Comparison of ENCODE assay signal across 19 cellular contexts in genomic region chr3:112445839-112446238, GRCh38. TPM values are rescaled to one million over a fixed set of nuclear protein-coding genes. Genes with fewer than 3 reads are reported as not detected.
DNase-seq lines count a peak whose midpoint lies in the region; ATAC-seq and TF ChIP-seq lines count a peak whose summit lies in the region.
"Had no signal": no experiment of that assay in that cellular context is flagged by ENCODE, and none has a peak within 500 bp of the region (broad histone marks: within the 10 kb centered on the region; RNA-seq: fewer than 3 reads in every experiment).

No MANE protein-coding gene starts in this region.

- H3K27ac ChIP-seq in naive thymus-derived CD4-positive, alpha-beta T cell (ENCODE audit: low read depth, low read length) = no peak overlapping the region

- no peaks in the 10 kb centered on the region for H3K27me3 ChIP-seq in adipocyte (replicated peaks; ENCODE audit: control insufficient read depth, insufficient read depth, low read length)
- H3K27me3 ChIP-seq in naive thymus-derived CD4-positive, alpha-beta T cell (ENCODE audit: control insufficient read depth in 2 of 2, insufficient read depth in 2 of 2, low read length in 2 of 2) = no peaks in the 10 kb centered on the region

- CTCF ChIA-PET in naive thymus-derived CD4-positive, alpha-beta T cell (lab: Charles Lee) = interaction anchor here (0.7 kb wide), 1 partner anchor 54 kb away, joined by 3 read pairs; no protein-coding TSS in a partner anchor

- peaks cover 0 to 3% (median 0%) of the 10 kb centered on the region in 5 donors for H3K36me3 Mint-ChIP-seq in naive thymus-derived CD4-positive, alpha-beta T cell
- no peaks in the 10 kb centered on the region for H3K36me3 Mint-ChIP-seq in activated T-cell treated with anti-CD3 and anti-CD28 coated beads, Interleukin-2, amount 50 U/mL, for 24 hours (ENCODE audit: low read depth)
- H3K36me3 Mint-ChIP-seq in chondrocyte (ENCODE audit: low read depth) = no peaks in the 10 kb centered on the region
- H3K36me3 Mint-ChIP-seq: CD8-positive, alpha-beta T cell had no signal

- POLR2A ChIA-PET in naive thymus-derived CD4-positive, alpha-beta T cell (lab: Charles Lee) = no interaction called here

- no peak overlapping the region for H3K9ac ChIP-seq in adipocyte (ENCODE audit: low read length)

- no peak for ATAC-seq in naive thymus-derived CD4-positive, alpha-beta T cell
- ATAC-seq: CD8-positive, alpha-beta T cell; HCT116; Panc1 had no signal

- peaks cover 2 to 19% (median 11%) of the 10 kb centered on the region in 7 donors for H3K4me1 Mint-ChIP-seq in naive thymus-derived CD4-positive, alpha-beta T cell
- peaks cover 14% of the 10 kb centered on the region for H3K4me1 Mint-ChIP-seq in activated T-cell treated with anti-CD3 and anti-CD28 coated beads, Interleukin-2, amount 50 U/mL, for 24 hours (ENCODE audit: low read depth)
- H3K4me1 Mint-ChIP-seq in chondrocyte (ENCODE audit: low read depth) = peaks cover 4% of the 10 kb centered on the region

- no peaks in the 10 kb centered on the region for H3K36me3 ChIP-seq in adipocyte (ENCODE audit: control insufficient read depth, insufficient read depth, low read length, severe bottlenecking)
- H3K36me3 ChIP-seq in naive thymus-derived CD4-positive, alpha-beta T cell (ENCODE audit: control insufficient read depth in 2 of 3, insufficient read depth in 3 of 3, low read length in 3 of 3) = no peaks in the 10 kb centered on the region

- H3K4me3 ChIP-seq in adipocyte (ENCODE audit: low read length) = peak overlapping the region; percentile 27
- no peak overlapping the region for H3K4me3 ChIP-seq in fibroblast of the aortic adventitia (ENCODE audit: low read depth, low read length)
- H3K4me3 ChIP-seq in naive thymus-derived CD4-positive, alpha-beta T cell (ENCODE audit: low read length) = no peak overlapping the region

- H3K9me3 Mint-ChIP-seq in naive thymus-derived CD4-positive, alpha-beta T cell = peaks cover 0 to 2% (median 0%) of the 10 kb centered on the region in 11 donors
- no peaks in the 10 kb centered on the region for H3K9me3 Mint-ChIP-seq in activated T-cell treated with anti-CD3 and anti-CD28 coated beads, Interleukin-2, amount 50 U/mL, for 24 hours
- H3K9me3 Mint-ChIP-seq in chondrocyte (ENCODE audit: low read depth) = peaks cover 2% of the 10 kb centered on the region
- H3K9me3 Mint-ChIP-seq: CD8-positive, alpha-beta T cell had no signal

- no peak overlapping the region for H3K27ac Mint-ChIP-seq in naive thymus-derived CD4-positive, alpha-beta T cell
- no peak overlapping the region for H3K27ac Mint-ChIP-seq in activated T-cell treated with anti-CD3 and anti-CD28 coated beads, Interleukin-2, amount 50 U/mL, for 24 hours
- H3K27ac Mint-ChIP-seq in chondrocyte (ENCODE audit: unreplicated experiment) = no peak overlapping the region
- H3K27ac Mint-ChIP-seq: CD8-positive, alpha-beta T cell had no signal

- intact Hi-C loops in naive thymus-derived CD4-positive, alpha-beta T cell (cut with micrococcal nuclease) = loop anchor here in 1 of 2 donors (1.0 kb wide), 1 partner anchor 18 kb away; no protein-coding TSS in a partner anchor

- no peaks in the 10 kb centered on the region for H3K9me3 ChIP-seq in adipocyte (ENCODE audit: control insufficient read depth, low read length)
- H3K9me3 ChIP-seq in naive thymus-derived CD4-positive, alpha-beta T cell (ENCODE audit: control insufficient read depth in 2 of 3, low read length in 3 of 3) = no peaks in the 10 kb centered on the region

- H3K27me3 Mint-ChIP-seq in naive thymus-derived CD4-positive, alpha-beta T cell = no peaks in the 10 kb centered on the region
- no peaks in the 10 kb centered on the region for H3K27me3 Mint-ChIP-seq in activated T-cell treated with anti-CD3 and anti-CD28 coated beads, Interleukin-2, amount 50 U/mL, for 24 hours
- no peaks in the 10 kb centered on the region for H3K27me3 Mint-ChIP-seq in chondrocyte (ENCODE audit: low read depth)

- TF ChIP-seq CTCF in fibroblast of the aortic adventitia (IDR thresholded peaks at IDR 0.05; ENCODE audit: insufficient read depth, low read length) = no peak
- TF ChIP-seq CTCF in chondrocyte (IDR thresholded peaks at IDR 0.05) = no peak

- H3K4me3 Mint-ChIP-seq in naive thymus-derived CD4-positive, alpha-beta T cell = no peak overlapping the region
- no peak overlapping the region for H3K4me3 Mint-ChIP-seq in activated T-cell treated with anti-CD3 and anti-CD28 coated beads, Interleukin-2, amount 50 U/mL, for 24 hours
- no peak overlapping the region for H3K4me3 Mint-ChIP-seq in chondrocyte (ENCODE audit: unreplicated experiment)
- H3K4me3 Mint-ChIP-seq: CD8-positive, alpha-beta T cell had no signal

- peak; percentile 6 for DNase-seq in LHCN-M2 (ENCODE audit: low read depth)
- DNase-seq in adipocyte (ENCODE audit: low read depth) = no peak
- DNase-seq in fibroblast of the aortic adventitia (ENCODE audit: low read depth) = peak; percentile 75
- DNase-seq in naive thymus-derived CD4-positive, alpha-beta T cell = no peak
- DNase-seq in activated T-cell treated with anti-CD3 and anti-CD28 coated beads, Interleukin-2, amount 50 U/mL, for 24 hours = no peak
- DNase-seq in iPS-NIHi7 (ENCODE audit: extremely low spot score) = no peak
- no peak for DNase-seq in chondrocyte (ENCODE audit: low spot score)
- DNase-seq: C1 segment of cervical spinal cord; CD8-positive, alpha-beta T cell; KG1; NCI-H2029; NCI-H2227 treated with DMSO at 0.1 percent for 48 hours; NCI-H510A treated with DMSO at 0.1 percent for 48 hours; NCI-H748 treated with DMSO at 0.1 percent for 48 hours; NK-92 treated with Interleukin-12 subunit alpha and Interleukin-12 subunit beta, amount 100 ng/mL, for 24 hours had no signal

- H3K4me1 ChIP-seq in adipocyte (ENCODE audit: control insufficient read depth, insufficient read depth, low read length) = peaks cover 15% of the 10 kb centered on the region
- H3K4me1 ChIP-seq in naive thymus-derived CD4-positive, alpha-beta T cell (ENCODE audit: control insufficient read depth in 2 of 2, insufficient read depth in 2 of 2, low read length in 2 of 2) = no peaks in the 10 kb centered on the region

RNA-seq across cellular contexts. Expression of gene BTLA, which starts 53.4 kb away (rescaled TPM):
- total RNA-seq in LHCN-M2 (2014; rRNA removed) (0.17 TPM in 1 of 2 replicates, not detected in the other), fibroblast of the aortic adventitia (ENCODE audit: low replicate concordance) (not detected in 2 replicates), chondrocyte (0.42 TPM in 1 of 3 replicates, not detected in the others)
- 0.02 TPM for polyA plus RNA-seq in LHCN-M2 (2012)
- total RNA-seq in naive thymus-derived CD4-positive, alpha-beta T cell = 10 to 100 TPM; 15.6 to 29.5 (median 26.1) TPM
- 10 to 100 TPM; 13.3 to 18.5 TPM for polyA plus RNA-seq in naive thymus-derived CD4-positive, alpha-beta T cell
- total RNA-seq: G401, H1 had no signal
- polyA plus RNA-seq: H1 had no signal

Comparison
In these comparisons a context has a peak if more than half of its experiments do, and no peak if none do; other contexts are left out.
1. DNase-seq: peak in LHCN-M2 (single experiment) and fibroblast of the aortic adventitia (single experiment); none in adipocyte (single experiment), naive thymus-derived CD4-positive, alpha-beta T cell (0 of 9), activated T-cell treated with anti-CD3 and anti-CD28 coated beads, Interleukin-2, amount 50 U/mL, for 24 hours (single experiment), iPS-NIHi7 (single experiment) and chondrocyte (single experiment).
2. RNA of gene BTLA, which starts 53.4 kb away (total RNA-seq): 15.6 to 29.5 TPM in naive thymus-derived CD4-positive, alpha-beta T cell; 0.42 TPM in chondrocyte, 0.17 TPM in LHCN-M2 and not detected in fibroblast of the aortic adventitia; every median in the first group is over 10 times any median in the second.